In the genomic region with DNA sequence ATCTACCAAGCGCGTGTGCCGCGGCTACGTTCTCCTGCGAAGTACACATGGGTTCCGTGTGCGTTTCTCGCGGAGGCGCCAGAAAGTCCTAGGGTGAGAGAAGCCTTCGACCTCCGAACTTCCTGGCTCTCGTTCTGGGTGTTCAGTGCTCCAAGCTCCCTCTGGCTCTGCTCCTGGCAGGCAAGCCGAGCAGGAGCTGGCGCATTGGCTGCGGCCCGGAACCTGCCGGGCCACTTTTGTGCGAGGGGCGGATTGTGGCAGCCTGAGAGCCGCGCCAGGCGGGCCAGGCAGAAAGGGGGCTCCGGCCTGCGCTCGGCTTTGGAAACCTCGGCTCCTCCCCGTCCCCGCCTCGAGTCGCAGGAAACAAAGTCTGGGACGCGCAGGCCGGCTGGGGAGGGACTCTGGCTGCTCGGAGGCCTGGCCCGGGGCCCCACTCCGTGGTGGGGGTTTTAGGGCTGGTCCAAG, we compare ENCODE assay signal across 12 cellular contexts. TPM values are rescaled to one million over a fixed set of nuclear protein-coding genes. Genes with fewer than 3 reads are reported as not detected.
DNase-seq lines count a peak whose midpoint lies in the region; ATAC-seq and TF ChIP-seq lines count a peak whose summit lies in the region.
"Had no signal": no experiment of that assay in that cellular context is flagged by ENCODE, and none has a peak within 500 bp of the region (broad histone marks: within the 10 kb centered on the region; RNA-seq: fewer than 3 reads in every experiment).

No MANE protein-coding gene starts in this region.

- peak overlapping the region; percentile 97 for H2BK15ac ChIP-seq in neuronal stem cell (ENCODE audit: low read length)

- H2AFZ ChIP-seq in neuronal stem cell (ENCODE audit: low read length): no peak overlapping the region

- H3K4me2 ChIP-seq in neuronal stem cell (ENCODE audit: insufficient read depth, low read length, poor library complexity, severe bottlenecking): peak overlapping the region; percentile 82

- H3K36me3 ChIP-seq in neuronal stem cell (replicated peaks in 1 of 2; ENCODE audit: control insufficient read depth in 2 of 2, insufficient read depth in 2 of 2, low read length in 2 of 2): no peaks in the 10 kb centered on the region
- H3K36me3 ChIP-seq: gastroesophageal sphincter had no signal

- H3K9ac ChIP-seq in neuronal stem cell (ENCODE audit: low read depth, low read length, poor library complexity): peak overlapping the region; percentile 25

- no CpG with 5 or more reads among the region's 38 CpGs for WGBS in neuronal stem cell (ENCODE audit: extremely low coverage in 2 of 2, insufficient read length in 2 of 2, insufficient replicate concordance in 1 of 2), 2 donors

- peak overlapping the region; percentile 43 for H2BK5ac ChIP-seq in neuronal stem cell (ENCODE audit: low read length)

- H3K79me1 ChIP-seq in neuronal stem cell (ENCODE audit: low read depth, low read length): no peaks in the 10 kb centered on the region

- peak overlapping the region; percentile 97 for H3K18ac ChIP-seq in neuronal stem cell (ENCODE audit: low read length)

- H3K14ac ChIP-seq in neuronal stem cell (ENCODE audit: low read length): no peak overlapping the region

- peak overlapping the region; percentile 40 for H3K23ac ChIP-seq in neuronal stem cell (ENCODE audit: low read depth, low read length, poor library complexity)

- ATAC-seq in GM18907 (IDR thresholded peaks at IDR 0.05; ENCODE audit: unreplicated experiment): no peak
- ATAC-seq: activated T-cell treated with anti-CD3 and anti-CD28 coated beads, Interleukin-2, amount 50 U/mL, for 72 hours; gastroesophageal sphincter had no signal

- TF ChIP-seq EP300 in Ishikawa (IDR thresholded peaks at IDR 0.05; ENCODE audit: borderline replicate concordance): peak; percentile 25; the same call in 1 of the 2 replicates

- peaks cover 15% of the 10 kb centered on the region for H3K9me3 Mint-ChIP-seq in glutamatergic neuron (ENCODE audit: unreplicated experiment)
- H3K9me3 Mint-ChIP-seq: activated T-cell treated with anti-CD3 and anti-CD28 coated beads, Interleukin-2, amount 50 U/mL, for 72 hours had no signal

- H3K27me3 ChIP-seq in neuronal stem cell (ENCODE audit: control insufficient read depth in 3 of 3, insufficient read depth in 3 of 3, low read depth in 1 of 3, low read length in 3 of 3): peaks cover 18 to 99% (median 76%) of the 10 kb centered on the region in 3 experiments

- H2BK12ac ChIP-seq in neuronal stem cell (ENCODE audit: low read length): peak overlapping the region; percentile 99

- peak overlapping the region; percentile 76 for H3K4me3 Mint-ChIP-seq in glutamatergic neuron (ENCODE audit: unreplicated experiment)

- H4K8ac ChIP-seq in neuronal stem cell (ENCODE audit: low read depth, low read length): no peak overlapping the region

- H3K36me3 Mint-ChIP-seq in glutamatergic neuron (ENCODE audit: unreplicated experiment): peaks cover 5% of the 10 kb centered on the region

- peaks cover 46% of the 10 kb centered on the region for H3K27me3 Mint-ChIP-seq in glutamatergic neuron (ENCODE audit: unreplicated experiment)

- no peak for TF ChIP-seq RAD21 in Ishikawa (IDR thresholded peaks at IDR 0.05; ENCODE audit: low read depth)

- H3K4me1 ChIP-seq in neuronal stem cell (ENCODE audit: control insufficient read depth in 2 of 2, insufficient read depth in 1 of 2, low read depth in 1 of 2, low read length in 2 of 2): peaks cover 0 to 39% of the 10 kb centered on the region in 2 donors

- H3K27ac ChIP-seq in neuronal stem cell (replicated peaks; ENCODE audit: low read length): peak overlapping the region; percentile 37
- H3K27ac ChIP-seq: gastroesophageal sphincter had no signal

- peaks cover 0 to 2% of the 10 kb centered on the region in 2 donors for H3K9me3 ChIP-seq in neuronal stem cell (replicated peaks in 1 of 2; ENCODE audit: control insufficient read depth in 2 of 2, insufficient read depth in 1 of 2, low read depth in 1 of 2, low read length in 2 of 2)
- H3K9me3 ChIP-seq: gastroesophageal sphincter had no signal

- H3K27ac Mint-ChIP-seq in glutamatergic neuron (ENCODE audit: unreplicated experiment): peak overlapping the region; percentile 39

- peak overlapping the region; percentile 38 for H2AK5ac ChIP-seq in neuronal stem cell (ENCODE audit: low read depth, low read length)

- TF ChIP-seq CTCF in AG10803 (conservative IDR thresholded peaks at IDR 0.05; ENCODE audit: low read length): no peak
- TF ChIP-seq CTCF in glutamatergic neuron (IDR thresholded peaks at IDR 0.05; ENCODE audit: partially characterized antibody, unreplicated experiment): no peak

- H3K4me1 Mint-ChIP-seq in glutamatergic neuron (ENCODE audit: low read depth, unreplicated experiment): peaks cover 14% of the 10 kb centered on the region

- no peak overlapping the region for H2BK120ac ChIP-seq in neuronal stem cell (ENCODE audit: low read depth, low read length)

- no peak overlapping the region for H3K4ac ChIP-seq in neuronal stem cell (ENCODE audit: low read length)

- H4K91ac ChIP-seq in neuronal stem cell (ENCODE audit: low read depth, low read length, poor library complexity): no peak overlapping the region

- H3K4me3 ChIP-seq in AG10803 (ENCODE audit: low read length) (peak overlapping the region; percentile 59), neuronal stem cell (ENCODE audit: low read length in 2 of 2) (peak overlapping the region in 1 of 2 donors; percentile 60)
- H3K4me3 ChIP-seq: gastroesophageal sphincter had no signal

- DNase-seq in AG10803 (ENCODE audit: low read depth) (peak; percentile 61), glutamatergic neuron (no peak), neuronal stem cell (ENCODE audit: low spot score) (no peak), NCI-H2081 treated with DMSO at 0.1 percent for 48 hours (lab: John Stamatoyannopoulos, UW) (no peak), cerebellum (ENCODE audit: low spot score) (no peak)
- no peak for DNase-seq in activated T-cell treated with anti-CD3 and anti-CD28 coated beads, Interleukin-2, amount 50 U/mL, for 48 hours
- DNase-seq: activated T-cell treated with anti-CD3 and anti-CD28 coated beads, Interleukin-2, amount 50 U/mL, for 72 hours; C1 segment of cervical spinal cord; cerebellar nuclear complex had no signal

TF ChIP-seq in Ishikawa, 13 proteins besides CTCF, POLR2A, EP300 and RAD21:
- TF ChIP-seq TCF12 (IDR thresholded peaks at IDR 0.05; ENCODE audit: low read depth) (0 out of 2 replicates have a peak, but pooled peaks have one; percentile 14), NFIC (IDR thresholded peaks at IDR 0.05) (no peak), TAF1 (IDR thresholded peaks at IDR 0.05; ENCODE audit: low read depth) (no peak)
- TF ChIP-seq, protein P1, sequence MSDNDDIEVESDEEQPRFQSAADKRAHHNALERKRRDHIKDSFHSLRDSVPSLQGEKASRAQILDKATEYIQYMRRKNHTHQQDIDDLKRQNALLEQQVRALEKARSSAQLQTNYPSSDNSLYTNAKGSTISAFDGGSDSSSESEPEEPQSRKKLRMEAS (IDR thresholded peaks at IDR 0.05): 0 out of 2 replicates have a peak, but pooled peaks have one; percentile 6

RNA-seq across cellular contexts. Expression of a gene that starts 9.6 kb away (rescaled TPM):
- total RNA-seq in glutamatergic neuron (ENCODE audit: unreplicated experiment): 0.47 TPM
- 14.9 TPM for polyA plus RNA-seq in neuronal stem cell (2013, experiment 1 of 2)
- 14.7 TPM for polyA plus RNA-seq in neuronal stem cell (2013, experiment 2 of 2)
- 0.09 TPM for total RNA-seq in cerebellum
- total RNA-seq: activated T-cell treated with anti-CD3 and anti-CD28 coated beads, Interleukin-2, amount 50 U/mL, for 72 hours had no signal
